ENCODE assay signal across 21 cellular contexts in the genomic region with DNA sequence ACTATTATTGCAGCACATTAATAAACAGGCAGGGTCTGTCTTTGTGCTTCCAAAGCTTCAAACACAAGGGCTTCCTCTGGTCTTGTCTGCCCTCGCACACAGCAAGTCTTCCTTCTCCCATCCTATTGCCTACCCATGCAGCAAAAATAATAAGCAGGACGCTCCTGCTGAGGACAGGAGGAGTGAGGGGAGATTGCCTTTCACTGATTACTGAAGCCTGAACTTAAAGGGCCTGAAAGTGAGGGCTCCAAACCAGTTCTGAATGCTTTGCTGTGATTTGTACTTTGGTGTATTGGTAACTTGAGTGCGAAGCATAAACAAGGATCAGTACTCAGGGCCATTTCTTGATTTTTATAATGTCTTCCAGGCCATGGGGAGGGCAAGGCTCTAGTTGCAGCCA.
"Had no signal": no experiment of that assay in that cellular context is flagged by ENCODE, and none has a peak within 500 bp of the region (broad histone marks: within the 10 kb centered on the region; RNA-seq: fewer than 3 reads in every experiment).

No MANE protein-coding gene starts in this region.

- DNase-seq: KBM-7, MV-4-11, NCI-H1048, NCI-H1105, NCI-H1417, NCI-H1436 treated with DMSO at 0.1 percent for 48 hours, NCI-H1694, NCI-H187 treated with DMSO at 0.1 percent for 48 hours, NCI-H2029 treated with DMSO at 0.1 percent for 48 hours, NCI-H2171 treated with DMSO at 0.1 percent for 48 hours, NCI-H345, NCI-H446 treated with DMSO at 0.1 percent for 48 hours, NCI-H510A treated with DMSO at 0.1 percent for 48 hours, NCI-H526, PC-3, SHP77, SK-N-SH, SW 1271 had no signal

- H3K27ac ChIP-seq: HL-60, RWPE1 had no signal

- ATAC-seq: Panc1, PC-3 had no signal
